In the genomic region with DNA sequence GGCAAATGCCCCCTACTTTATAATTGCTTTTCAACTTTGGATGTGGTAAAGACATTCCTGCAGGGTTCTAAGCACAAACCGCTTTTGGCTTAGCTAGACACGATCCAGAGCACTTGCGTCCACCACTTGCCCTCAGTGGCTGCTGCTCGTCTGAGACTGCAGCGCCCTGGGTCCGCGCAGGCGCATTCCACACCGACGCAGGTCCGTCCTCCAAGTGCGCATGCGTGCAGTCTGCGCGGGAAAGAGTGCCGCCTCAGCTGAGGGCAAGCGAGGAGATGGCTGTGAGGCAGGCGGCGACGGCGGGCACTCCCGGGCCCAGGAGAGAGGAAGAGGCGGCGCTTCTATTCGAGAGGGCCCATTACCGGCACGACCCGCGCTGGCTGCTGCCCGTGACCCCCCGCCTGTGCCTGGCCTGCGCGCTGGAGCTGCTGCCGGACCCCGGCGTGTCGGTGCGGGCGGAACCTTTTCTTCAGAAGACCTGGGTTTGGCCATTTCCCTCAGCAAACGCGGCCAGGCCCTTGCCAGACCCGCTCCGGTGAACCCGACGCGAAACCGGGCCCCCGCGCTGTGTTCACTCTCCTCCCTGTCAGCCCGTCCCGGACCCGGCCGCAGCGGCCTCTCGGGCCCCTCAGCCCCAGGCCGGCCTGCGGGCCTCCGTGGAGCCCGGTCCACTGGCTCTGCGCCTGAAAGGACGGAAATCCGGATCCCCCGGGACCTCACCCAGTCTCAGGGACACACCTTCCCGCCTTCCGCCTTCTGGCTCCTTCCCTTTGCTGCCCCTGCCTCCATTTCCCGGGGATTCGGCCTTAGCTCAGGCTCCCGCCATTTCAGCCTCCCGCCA, we compare ENCODE assay signal across 8 cellular contexts. TPM values are rescaled to one million over a fixed set of nuclear protein-coding genes. Genes with fewer than 3 reads are reported as not detected.
DNase-seq lines count a peak whose midpoint lies in the region; ATAC-seq and TF ChIP-seq lines count a peak whose summit lies in the region.

A gene with protein sequence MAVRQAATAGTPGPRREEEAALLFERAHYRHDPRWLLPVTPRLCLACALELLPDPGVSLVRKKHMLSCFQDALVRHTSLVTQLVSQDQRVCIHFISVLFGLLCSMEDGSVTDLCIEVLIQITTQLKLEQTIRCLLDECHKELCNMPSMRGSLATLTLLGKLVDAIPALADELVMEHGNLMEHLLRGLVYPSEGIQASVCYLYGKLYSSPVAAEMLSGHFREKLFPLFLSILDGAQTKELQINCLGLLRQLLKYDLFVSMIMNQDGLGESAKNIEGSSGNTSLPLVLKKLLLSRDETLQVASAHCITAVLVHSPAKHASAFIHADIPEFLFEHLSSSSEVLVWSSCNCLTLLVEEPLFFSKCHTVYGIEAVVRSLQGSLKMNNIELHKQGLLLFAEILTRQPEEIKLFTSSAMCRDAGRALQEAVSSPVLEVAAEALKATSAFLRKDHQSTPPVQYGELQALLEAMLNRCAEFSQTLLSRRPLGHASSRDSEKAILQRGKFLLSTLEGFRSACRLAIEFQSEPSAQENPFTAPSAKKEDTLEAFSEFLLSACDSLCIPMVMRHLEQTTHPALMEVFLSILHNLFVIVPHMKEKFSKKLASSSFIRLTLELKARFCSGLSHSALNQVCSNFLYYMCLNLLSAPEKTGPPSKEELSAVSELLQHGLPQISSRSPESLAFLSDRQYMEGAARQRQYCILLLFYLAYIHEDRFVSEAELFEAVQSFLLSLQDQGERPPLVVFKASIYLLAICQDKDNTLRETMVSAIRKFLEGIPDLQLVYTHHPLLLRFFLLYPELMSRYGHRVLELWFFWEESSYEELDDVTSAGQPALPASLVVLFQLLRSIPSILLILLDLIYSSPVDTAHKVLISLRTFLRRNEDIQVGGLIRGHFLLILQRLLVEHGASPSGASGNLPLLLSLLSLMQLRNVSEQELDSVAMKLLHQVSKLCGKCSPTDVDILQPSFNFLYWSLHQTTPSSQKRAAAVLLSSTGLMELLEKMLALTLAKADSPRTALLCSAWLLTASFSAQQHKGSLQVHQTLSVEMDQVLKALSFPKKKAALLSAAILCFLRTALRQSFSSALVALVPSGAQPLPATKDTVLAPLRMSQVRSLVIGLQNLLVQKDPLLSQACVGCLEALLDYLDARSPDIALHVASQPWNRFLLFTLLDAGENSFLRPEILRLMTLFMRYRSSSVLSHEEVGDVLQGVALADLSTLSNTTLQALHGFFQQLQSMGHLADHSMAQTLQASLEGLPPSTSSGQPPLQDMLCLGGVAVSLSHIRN (plus strand): TSS at position 240 of the 841 bp plus-strand sequence. CDS start 36 bp downstream, at position 276.

- no peak within 1 kb of the TSS for H3K4me3 ChIP-seq in GM06990 (replicated peaks; ENCODE audit: low read depth, low read length)

- peak; percentile 78 for DNase-seq in GM06990 (ENCODE audit: extremely low read depth, insufficient read length)
- peak; percentile 91 to 92 for DNase-seq in activated CD4-positive, alpha-beta T cell treated with anti-CD3 and anti-CD28 coated beads for 4 hours
- peak; percentile 78 for DNase-seq in cerebellar cortex (ENCODE audit: low spot score)
- DNase-seq in lung microvascular endothelial cell (ENCODE audit: low read depth in 2 of 2): peak; percentile 71 to 88
- peak; percentile 79 for DNase-seq in stimulated activated CD8-positive, alpha-beta memory T cell treated with anti-CD3 and anti-CD28 coated beads, Interleukin-12 subunit alpha, Interleukin-12 subunit beta, amount 100 ng/mL, for 1 hour (ENCODE audit: low read depth)
- no peak for DNase-seq in SIG-M5 (lab: John Stamatoyannopoulos, UW)
- DNase-seq in cortex of kidney (lab: John Stamatoyannopoulos, UW): no peak

- no peak for TF ChIP-seq CTCF in GM06990 (IDR thresholded peaks at IDR 0.05; ENCODE audit: insufficient read depth, low read length, poor library complexity, severe bottlenecking)

- no peak for ATAC-seq in HG02678 (IDR thresholded peaks at IDR 0.05; ENCODE audit: unreplicated experiment)

- H3K27me3 ChIP-seq in GM06990 (replicated peaks; ENCODE audit: control insufficient read depth, insufficient read depth, low read length): no peaks in the 10 kb centered on the region

- peaks cover 1% of the 10 kb centered on the region for H3K36me3 ChIP-seq in GM06990 (ENCODE audit: control insufficient read depth, insufficient read depth, low read length)

RNA-seq across cellular contexts. Expression of the gene that starts here (rescaled TPM):
- total RNA-seq in lung microvascular endothelial cell: 0.40 and 2.8 TPM in 2 replicates

Comparison
In these comparisons a context has a peak if more than half of its experiments do, and no peak if none do; other contexts are left out.
1. DNase-seq: peak in GM06990 (single experiment), activated CD4-positive, alpha-beta T cell treated with anti-CD3 and anti-CD28 coated beads for 4 hours (2 of 2), cerebellar cortex (single experiment), lung microvascular endothelial cell (2 of 2) and stimulated activated CD8-positive, alpha-beta memory T cell treated with anti-CD3 and anti-CD28 coated beads, Interleukin-12 subunit alpha, Interleukin-12 subunit beta, amount 100 ng/mL, for 1 hour (single experiment); none in SIG-M5 (single experiment) and cortex of kidney (single experiment).